ENCODE assay signal across 14 cellular contexts in genomic region chr7:101900103-101900502, GRCh38.
DNase-seq lines count a peak whose midpoint lies in the region; ATAC-seq and TF ChIP-seq lines count a peak whose summit lies in the region.
"Had no signal": no experiment of that assay in that cellular context is flagged by ENCODE, and none has a peak within 500 bp of the region (broad histone marks: within the 10 kb centered on the region; RNA-seq: fewer than 3 reads in every experiment).

No MANE protein-coding gene starts in this region.

- TF ChIP-seq CTCF in GM23338 (conservative IDR thresholded peaks at IDR 0.05; ENCODE audit: low read depth in 2 of 2) (no peak), hepatocyte (IDR thresholded peaks at IDR 0.05; ENCODE audit: poor library complexity) (no peak)

- H3K27me3 ChIP-seq in GM23338 (ENCODE audit: insufficient read depth) (no peaks in the 10 kb centered on the region), hepatocyte (no peaks in the 10 kb centered on the region)
- H3K27me3 ChIP-seq: Peyer's patch had no signal

- H3K27ac ChIP-seq in GM23338 (ENCODE audit: low read depth) (0 out of 2 replicates have a peak overlapping the region, but pooled peaks have one; percentile 26), hepatocyte (no peak overlapping the region), substantia nigra (ENCODE audit: low read depth, low read length, poor library complexity, severe bottlenecking) (no peak overlapping the region)
- H3K27ac ChIP-seq: parathyroid adenoma, Peyer's patch had no signal

- ATAC-seq in GM23338 = no peak

- H4K20me1 ChIP-seq in GM23338 (replicated peaks; ENCODE audit: insufficient read depth) (peaks cover 73% of the 10 kb centered on the region), hepatocyte (ENCODE audit: insufficient read depth, poor library complexity, severe bottlenecking) (peaks cover 72% of the 10 kb centered on the region)

- H3K36me3 Mint-ChIP-seq in GM23338 (ENCODE audit: low read depth) = peaks cover 5% of the 10 kb centered on the region; the same call in 2 of the 3 replicates

- H3F3A ChIP-seq in GM23338 (replicated peaks; ENCODE audit: low read depth) = no peaks in the 10 kb centered on the region

- peaks cover 100% of the 10 kb centered on the region for H3K79me2 ChIP-seq in GM23338 (replicated peaks; ENCODE audit: insufficient read depth)
- H3K79me2 ChIP-seq in hepatocyte = peaks cover 98% of the 10 kb centered on the region

- H3K4me1 Mint-ChIP-seq in GM23338 = peaks cover 50% of the 10 kb centered on the region

- TF ChIP-seq POLR2A in erythroblast (IDR thresholded peaks at IDR 0.05; ENCODE audit: low read length) = no peak

- H3K27ac Mint-ChIP-seq in GM23338 = peak overlapping the region; percentile 31; the same call in 1 of the 2 replicates
- H3K27ac Mint-ChIP-seq: activated B cell treated with CpG ODN at 0.5 μM for 24 hours had no signal

- H3K9me3 ChIP-seq in hepatocyte (ENCODE audit: low read depth) = no peaks in the 10 kb centered on the region
- H3K9me3 ChIP-seq: Peyer's patch had no signal

- 79% methylated on average over 18 of the region's 18 CpGs for WGBS in hepatocyte (ENCODE audit: low lambda C conversion rate, missing lambda C conversion rate)

- peaks cover 6% of the 10 kb centered on the region for H3K27me3 Mint-ChIP-seq in GM23338 (ENCODE audit: insufficient read depth, low read depth, poor library complexity)
- H3K27me3 Mint-ChIP-seq: activated B cell treated with CpG ODN at 0.5 μM for 24 hours had no signal

- no peaks in the 10 kb centered on the region for H3K9me3 Mint-ChIP-seq in GM23338
- H3K9me3 Mint-ChIP-seq: activated B cell treated with CpG ODN at 0.5 μM for 24 hours had no signal

- no peaks in the 10 kb centered on the region for H3K36me3 ChIP-seq in GM23338 (ENCODE audit: insufficient read depth)
- no peaks in the 10 kb centered on the region for H3K36me3 ChIP-seq in hepatocyte (replicated peaks; ENCODE audit: insufficient read depth, low read depth)
- H3K36me3 ChIP-seq: Peyer's patch had no signal

- H3K9me2 ChIP-seq in GM23338 (ENCODE audit: insufficient read depth) (no peaks in the 10 kb centered on the region), hepatocyte (replicated peaks; ENCODE audit: insufficient read depth) (no peaks in the 10 kb centered on the region)

- H3K4me1 ChIP-seq in GM23338 (ENCODE audit: insufficient read depth) (peaks cover 15% of the 10 kb centered on the region), hepatocyte (ENCODE audit: insufficient read depth) (peaks cover 11% of the 10 kb centered on the region)
- H3K4me1 ChIP-seq: Peyer's patch had no signal

- no peak overlapping the region for H3K4me3 Mint-ChIP-seq in GM23338
- H3K4me3 Mint-ChIP-seq: activated B cell treated with CpG ODN at 0.5 μM for 24 hours had no signal

- DNase-seq in GM23338 (ENCODE audit: low spot score) = no peak
- DNase-seq in cerebellar cortex (ENCODE audit: low spot score) = peak; percentile 98
- DNase-seq in hepatocyte (ENCODE audit: low spot score) = no peak
- peak in 33 of 49 donors; percentile 6 to 92 (median 29) for DNase-seq in substantia nigra (lab: John Stamatoyannopoulos, UW)
- no peak for DNase-seq in erythroblast (lab: John Stamatoyannopoulos, UW)
- DNase-seq in dedifferentiated amniotic fluid mesenchymal stem cell (ENCODE audit: extremely low spot score) = no peak
- DNase-seq in LoVo (ENCODE audit: low spot score) = no peak
- DNase-seq in DMS53 (lab: John Stamatoyannopoulos, UW) = no peak
- DNase-seq: activated B cell treated with CpG ODN at 0.5 μM for 24 hours; activated effector memory CD4-positive, alpha-beta T cell treated with Interleukin-2 at 50 U/mL for 16 hours; islet precursor cell; NCI-H187 treated with DMSO at 0.1 percent for 48 hours; Peyer's patch had no signal

- H2AFZ ChIP-seq in GM23338 (no peak overlapping the region), hepatocyte (no peak overlapping the region)
- H2AFZ ChIP-seq: parathyroid adenoma had no signal

- H3K4me2 ChIP-seq in GM23338 = no peak overlapping the region
- H3K4me2 ChIP-seq in hepatocyte = peak overlapping the region; percentile 53

- H3K4me3 ChIP-seq in GM23338 (no peak overlapping the region), hepatocyte (no peak overlapping the region)
- H3K4me3 ChIP-seq: Peyer's patch had no signal

TF ChIP-seq in GM23338, 12 proteins besides CTCF, POLR2A, EP300 and RAD21:
- TF ChIP-seq ZNF462 (CRISPR knock-in tag; IDR thresholded peaks at IDR 0.05) = no peak
- no peak for TF ChIP-seq ZNF114 (CRISPR knock-in tag; IDR thresholded peaks at IDR 0.05)
- no peak for TF ChIP-seq ETS1 (IDR thresholded peaks at IDR 0.05)
- no peak for TF ChIP-seq EZH2phosphoT487 (IDR thresholded peaks at IDR 0.05; ENCODE audit: unreplicated experiment)

Comparison
In these comparisons a context has a peak if more than half of its experiments do, and no peak if none do; other contexts are left out.
1. DNase-seq: peak in cerebellar cortex (single experiment) and substantia nigra (33 of 49); none in GM23338 (single experiment), hepatocyte (single experiment), erythroblast (0 of 2), dedifferentiated amniotic fluid mesenchymal stem cell (single experiment), LoVo (single experiment) and DMS53 (single experiment).